11 cellular contexts compared by ENCODE assay signal in the genomic region with DNA sequence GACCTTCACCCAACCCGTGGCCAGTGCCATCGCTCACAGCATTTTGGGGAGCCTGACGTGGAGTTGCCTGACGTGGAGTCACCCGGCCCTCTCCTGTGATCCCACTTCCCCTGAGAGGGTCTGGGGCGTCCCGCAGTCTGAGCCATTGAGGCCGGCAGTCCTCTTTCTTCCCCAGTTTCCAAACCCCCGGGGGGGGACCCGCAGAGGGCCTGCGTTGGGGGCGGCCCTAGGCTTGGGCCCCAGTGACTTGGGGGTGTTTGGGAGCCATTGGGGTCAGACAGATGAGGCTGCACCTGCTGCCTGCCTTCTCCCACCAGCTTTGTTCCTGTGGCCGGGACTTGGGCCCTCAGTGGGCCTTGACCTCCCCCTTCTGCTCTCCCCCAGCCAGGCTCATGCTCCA. TPM values are rescaled to one million over a fixed set of nuclear protein-coding genes. Genes with fewer than 3 reads are reported as not detected.
DNase-seq lines count a peak whose midpoint lies in the region; ATAC-seq, FAIRE-seq and TF ChIP-seq lines count a peak whose summit lies in the region.
"Had no signal": no experiment of that assay in that cellular context is flagged by ENCODE, and none has a peak within 500 bp of the region (broad histone marks: within the 10 kb centered on the region; RNA-seq: fewer than 3 reads in every experiment).

No MANE protein-coding gene starts in this region.

- no CpG with 5 or more reads among the region's 13 CpGs for WGBS in H9 (ENCODE audit: extremely low coverage, insufficient read length, low lambda C conversion rate)

- POLR2A ChIA-PET in naive thymus-derived CD4-positive, alpha-beta T cell (lab: Charles Lee) = interaction anchor here (0.6 to 5.3 kb wide), 5 partner anchors 9 to 53 kb away, joined by 3 to 33 read pairs (median 5); partner anchors contain the start of genes WDR24 and WDR90

- CTCF ChIA-PET in naive thymus-derived CD4-positive, alpha-beta T cell (lab: Charles Lee) = no interaction called here

- H3K23ac ChIP-seq in H9 (ENCODE audit: insufficient read length, low read depth, low read length) = no peak overlapping the region

- no peak overlapping the region for H2BK12ac ChIP-seq in H9 (ENCODE audit: insufficient read length, low read depth, low read length)

- H2BK120ac ChIP-seq in H9 (ENCODE audit: low read depth, low read length, poor library complexity, severe bottlenecking) = no peak overlapping the region

- peaks cover 11 to 27% (median 27%) of the 10 kb centered on the region in 3 experiments; a peak in 6 of 7 replicates for H3K36me3 Mint-ChIP-seq in H9 (ENCODE audit: insufficient read depth in 1 of 3, low read depth in 3 of 3)
- H3K36me3 Mint-ChIP-seq in activated T-helper 17 cell treated with anti-CD3 and anti-CD28 coated beads, Interleukin-2, amount 50 U/mL, for 72 hours (ENCODE audit: low read depth) = peaks cover 35% of the 10 kb centered on the region
- peaks cover 0 to 10% (median 3%) of the 10 kb centered on the region in 5 donors for H3K36me3 Mint-ChIP-seq in naive thymus-derived CD4-positive, alpha-beta T cell

- H3K9me3 Mint-ChIP-seq in H9 = no peaks in the 10 kb centered on the region
- H3K9me3 Mint-ChIP-seq in activated T-helper 17 cell treated with anti-CD3 and anti-CD28 coated beads, Interleukin-2, amount 50 U/mL, for 72 hours = no peaks in the 10 kb centered on the region
- H3K9me3 Mint-ChIP-seq in naive thymus-derived CD4-positive, alpha-beta T cell = no peaks in the 10 kb centered on the region

- H3K23me2 ChIP-seq in H9 (ENCODE audit: insufficient read length, low read depth, low read length, poor library complexity, severe bottlenecking) = no peaks in the 10 kb centered on the region

- H3K4me3 Mint-ChIP-seq in H9 = peak overlapping the region; percentile 77 to 82
- H3K4me3 Mint-ChIP-seq in activated T-helper 17 cell treated with anti-CD3 and anti-CD28 coated beads, Interleukin-2, amount 50 U/mL, for 72 hours = peak overlapping the region; percentile 50
- peak overlapping the region in 9 of 10 donors; percentile 13 to 83 (median 58) for H3K4me3 Mint-ChIP-seq in naive thymus-derived CD4-positive, alpha-beta T cell

- ATAC-seq in activated T-helper 17 cell treated with anti-CD3 and anti-CD28 coated beads, Interleukin-2, amount 50 U/mL, for 72 hours (replicated peaks) = no peak
- ATAC-seq in naive thymus-derived CD4-positive, alpha-beta T cell = no peak
- ATAC-seq: left colon had no signal

- H3K4ac ChIP-seq in H9 (ENCODE audit: low read depth, low read length) = no peak overlapping the region

- no peak overlapping the region for H4K8ac ChIP-seq in H9 (replicated peaks; ENCODE audit: insufficient read length, low read depth, low read length)

- no peak overlapping the region for H3K18ac ChIP-seq in H9 (ENCODE audit: insufficient read length, low read depth, low read length)

- H3K4me1 Mint-ChIP-seq in H9 = peaks cover 3% of the 10 kb centered on the region in 2 experiments
- no peaks in the 10 kb centered on the region for H3K4me1 Mint-ChIP-seq in activated T-helper 17 cell treated with anti-CD3 and anti-CD28 coated beads, Interleukin-2, amount 50 U/mL, for 72 hours
- peaks cover 0 to 10% (median 6%) of the 10 kb centered on the region in 7 donors for H3K4me1 Mint-ChIP-seq in naive thymus-derived CD4-positive, alpha-beta T cell

- H3K56ac ChIP-seq in H9 (ENCODE audit: insufficient read length, low read depth, low read length) = no peak overlapping the region

- no peak overlapping the region for H2BK5ac ChIP-seq in H9 (ENCODE audit: insufficient read length, low read length)

- TF ChIP-seq CTCF in H9 (conservative IDR thresholded peaks at IDR 0.05) (no peak), D721Med (IDR thresholded peaks at IDR 0.05; ENCODE audit: insufficient read depth, missing control alignments) (no peak)

- H3K9ac ChIP-seq in BLaER1 treated with 17β-estradiol and CSF1 and Interleukin-3, amounts not matched to agents 10 nM and 100 nM = peak overlapping the region; percentile 91 to 99 (median 96); a peak in 20 of 22 replicates
- H3K9ac ChIP-seq in H9 (ENCODE audit: extremely low read depth, insufficient read length, low read length) = no peak overlapping the region
- H3K9ac ChIP-seq: parathyroid adenoma had no signal

- no peaks in the 10 kb centered on the region for H3K79me1 ChIP-seq in H9 (ENCODE audit: insufficient read depth, low read depth, low read length, poor library complexity, severe bottlenecking)

- H3K14ac ChIP-seq in H9 (ENCODE audit: insufficient read depth, low read length) = no peak overlapping the region

- peak overlapping the region; percentile 89 to 100 (median 100); a peak in 13 of 20 replicates for H3K4me3 ChIP-seq in BLaER1 treated with 17β-estradiol and CSF1 and Interleukin-3, amounts not matched to agents 10 nM and 100 nM
- no peak overlapping the region for H3K4me3 ChIP-seq in naive thymus-derived CD4-positive, alpha-beta T cell (ENCODE audit: low read length)

- peak overlapping the region; percentile 89 to 99 (median 96); a peak in 19 of 22 replicates for H3K4me2 ChIP-seq in BLaER1 treated with 17β-estradiol and CSF1 and Interleukin-3, amounts not matched to agents 10 nM and 100 nM
- H3K4me2 ChIP-seq in H9 (ENCODE audit: insufficient read depth, insufficient read length, low read length) = no peak overlapping the region

- H2BK15ac ChIP-seq in H9 (ENCODE audit: low read depth, low read length) = no peak overlapping the region

- no peak overlapping the region for H3K27ac ChIP-seq in BLaER1 treated with 17β-estradiol and CSF1 and Interleukin-3, amounts not matched to agents 10 nM and 100 nM
- H3K27ac ChIP-seq in H9 (ENCODE audit: insufficient read length, low read depth, low read length) = no peak overlapping the region
- peak overlapping the region; percentile 3 for H3K27ac ChIP-seq in naive thymus-derived CD4-positive, alpha-beta T cell (ENCODE audit: low read depth, low read length)
- H3K27ac ChIP-seq: parathyroid adenoma had no signal

- H4K5ac ChIP-seq in H9 (ENCODE audit: insufficient read length, low read depth, low read length) = no peak overlapping the region

- no peaks in the 10 kb centered on the region for H3K27me3 Mint-ChIP-seq in H9 (ENCODE audit: low read depth)
- no peaks in the 10 kb centered on the region for H3K27me3 Mint-ChIP-seq in activated T-helper 17 cell treated with anti-CD3 and anti-CD28 coated beads, Interleukin-2, amount 50 U/mL, for 72 hours
- H3K27me3 Mint-ChIP-seq in naive thymus-derived CD4-positive, alpha-beta T cell = peaks cover 0 to under 1% (median 0%) of the 10 kb centered on the region in 5 donors

- H3K9me3 ChIP-seq in BLaER1 treated with 17β-estradiol and CSF1 and Interleukin-3, amounts not matched to agents 10 nM and 100 nM (replicated peaks in 1 of 11) = no peaks in the 10 kb centered on the region
- no peaks in the 10 kb centered on the region for H3K9me3 ChIP-seq in H9 (ENCODE audit: control insufficient read depth, low read depth, low read length)
- H3K9me3 ChIP-seq in naive thymus-derived CD4-positive, alpha-beta T cell (ENCODE audit: control insufficient read depth in 2 of 3, low read length in 3 of 3) = no peaks in the 10 kb centered on the region

- H4K91ac ChIP-seq in H9 (ENCODE audit: insufficient read length, low read depth, low read length) = no peak overlapping the region

- H3T11ph ChIP-seq in H9 (ENCODE audit: low read length) = no peak overlapping the region

- H3K79me2 ChIP-seq in H9 (ENCODE audit: insufficient read depth, low read length) = no peaks in the 10 kb centered on the region; the same call in 1 of the 2 replicates

- DNase-seq in H9 (no peak), HK-2 (ENCODE audit: unreplicated experiment) (no peak), D721Med (ENCODE audit: insufficient read length, low spot score) (no peak), OCI-M2 (lab: John Stamatoyannopoulos, UW; ENCODE audit: unreplicated experiment) (no peak)
- no peak for DNase-seq in naive thymus-derived CD4-positive, alpha-beta T cell
- DNase-seq: DMS53, left colon, WERI-Rb-1 had no signal

- peaks cover 2 to 12% (median 6%) of the 10 kb centered on the region in 11 experiments; a peak in 20 of 22 replicates for H3K27me3 ChIP-seq in BLaER1 treated with 17β-estradiol and CSF1 and Interleukin-3, amounts not matched to agents 10 nM and 100 nM
- H3K27me3 ChIP-seq in H9 (ENCODE audit: insufficient read depth, low read length) = no peaks in the 10 kb centered on the region
- H3K27me3 ChIP-seq in naive thymus-derived CD4-positive, alpha-beta T cell (ENCODE audit: control insufficient read depth in 2 of 2, insufficient read depth in 2 of 2, low read length in 2 of 2) = no peaks in the 10 kb centered on the region

- H3K27ac Mint-ChIP-seq in H9 = no peak overlapping the region
- no peak overlapping the region for H3K27ac Mint-ChIP-seq in activated T-helper 17 cell treated with anti-CD3 and anti-CD28 coated beads, Interleukin-2, amount 50 U/mL, for 72 hours
- peak overlapping the region in 2 of 9 donors; percentile 8 to 43 for H3K27ac Mint-ChIP-seq in naive thymus-derived CD4-positive, alpha-beta T cell

- no peak overlapping the region for H2AFZ ChIP-seq in H9 (ENCODE audit: low read length)
- H2AFZ ChIP-seq: parathyroid adenoma had no signal

- no peak for FAIRE-seq in D721Med (lab: Jason Lieb, UNC)

- peaks cover 49 to 64% (median 52%) of the 10 kb centered on the region in 11 experiments for H3K36me3 ChIP-seq in BLaER1 treated with 17β-estradiol and CSF1 and Interleukin-3, amounts not matched to agents 10 nM and 100 nM
- peaks cover 0 to 56% (median 3%) of the 10 kb centered on the region in 3 experiments for H3K36me3 ChIP-seq in naive thymus-derived CD4-positive, alpha-beta T cell (ENCODE audit: control insufficient read depth in 2 of 3, insufficient read depth in 3 of 3, low read length in 3 of 3)

- H2AK5ac ChIP-seq in H9 (ENCODE audit: insufficient read length, low read length) = no peak overlapping the region

- H2BK20ac ChIP-seq in H9 (ENCODE audit: low read depth, low read length, poor library complexity, severe bottlenecking) = no peak overlapping the region

- intact Hi-C loops in naive thymus-derived CD4-positive, alpha-beta T cell (cut with micrococcal nuclease) = loop anchor here in 1 of 2 donors (2.0 kb wide), 1 partner anchor 15 kb away; the partner anchor contains the start of gene JMJD8

- H4K20me1 ChIP-seq in BLaER1 treated with 17β-estradiol and CSF1 and Interleukin-3, amounts not matched to agents 10 nM and 100 nM = peaks cover 26 to 64% (median 59%) of the 10 kb centered on the region in 11 experiments; a peak in 21 of 22 replicates
- H4K20me1 ChIP-seq in H9 (ENCODE audit: control insufficient read depth, insufficient read depth, insufficient read length) = no peaks in the 10 kb centered on the region

- peaks cover 22 to 37% (median 30%) of the 10 kb centered on the region in 10 experiments for H3K4me1 ChIP-seq in BLaER1 treated with 17β-estradiol and CSF1 and Interleukin-3, amounts not matched to agents 10 nM and 100 nM
- no peaks in the 10 kb centered on the region for H3K4me1 ChIP-seq in H9 (ENCODE audit: insufficient read depth, low read length)
- H3K4me1 ChIP-seq in naive thymus-derived CD4-positive, alpha-beta T cell (ENCODE audit: control insufficient read depth in 2 of 2, insufficient read depth in 2 of 2, low read length in 2 of 2) = peaks cover 9 to 12% of the 10 kb centered on the region in 2 donors

RNA-seq across cellular contexts. Expression of gene RHOT2, which starts 1.7 kb away (rescaled TPM):
- 206 and 210 TPM in 2 replicates for total RNA-seq in H9 (2021)
- total RNA-seq in activated T-helper 17 cell treated with anti-CD3 and anti-CD28 coated beads, Interleukin-2, amount 50 U/mL, for 72 hours = 100 to 1,000 TPM; 134 to 149 TPM
- 100 to 1,000 TPM; 145 to 232 (median 186) TPM for total RNA-seq in naive thymus-derived CD4-positive, alpha-beta T cell
- 10 to 100 TPM; 32.7 to 56.7 TPM for polyA plus RNA-seq in naive thymus-derived CD4-positive, alpha-beta T cell

RNA-seq across cellular contexts. Expression of gene RHBDL1, which starts 5.8 kb away (rescaled TPM):
- 7.6 and 8.8 TPM in 2 replicates for total RNA-seq in H9 (2021)
- 1 to 10 TPM; 2.9 to 5.4 TPM for total RNA-seq in activated T-helper 17 cell treated with anti-CD3 and anti-CD28 coated beads, Interleukin-2, amount 50 U/mL, for 72 hours
- total RNA-seq in naive thymus-derived CD4-positive, alpha-beta T cell = 1 to 10 TPM in 4 of 5 experiments, under 1 TPM in 1; 0.65 to 3.1 (median 1.6) TPM
- polyA plus RNA-seq in naive thymus-derived CD4-positive, alpha-beta T cell = not detected

RNA-seq across cellular contexts. Expression of gene STUB1, which starts 10.5 kb away (rescaled TPM):
- 95.6 and 102 TPM in 2 replicates for total RNA-seq in H9 (2021)
- total RNA-seq in activated T-helper 17 cell treated with anti-CD3 and anti-CD28 coated beads, Interleukin-2, amount 50 U/mL, for 72 hours = 10 to 100 TPM; 47.5 to 98.2 TPM
- 100 to 1,000 TPM in 1 of 5 experiments, 10 to 100 TPM in 4; 68.6 to 105 (median 77.4) TPM for total RNA-seq in naive thymus-derived CD4-positive, alpha-beta T cell
- polyA plus RNA-seq in naive thymus-derived CD4-positive, alpha-beta T cell = 100 to 1,000 TPM; 132 to 159 TPM

RNA-seq across cellular contexts. Expression of gene JMJD8, which starts 14.5 kb away (rescaled TPM):
- total RNA-seq in H9 (2021) = 50.1 and 52.7 TPM in 2 replicates
- 10 to 100 TPM; 16.8 to 26.8 TPM for total RNA-seq in activated T-helper 17 cell treated with anti-CD3 and anti-CD28 coated beads, Interleukin-2, amount 50 U/mL, for 72 hours
- 10 to 100 TPM; 26.8 to 48.1 (median 37.2) TPM for total RNA-seq in naive thymus-derived CD4-positive, alpha-beta T cell
- 10 to 100 TPM; 43.2 to 62.1 TPM for polyA plus RNA-seq in naive thymus-derived CD4-positive, alpha-beta T cell

RNA-seq across cellular contexts. Expression of gene WDR90, which starts 20.5 kb away (rescaled TPM):
- total RNA-seq in H9 (2021) = 61.8 and 68.2 TPM in 2 replicates
- 10 to 100 TPM; 50.7 to 93.9 TPM for total RNA-seq in activated T-helper 17 cell treated with anti-CD3 and anti-CD28 coated beads, Interleukin-2, amount 50 U/mL, for 72 hours
- total RNA-seq in naive thymus-derived CD4-positive, alpha-beta T cell = 10 to 100 TPM; 11.7 to 70.6 (median 13.9) TPM
- under 1 TPM; 0.56 to 0.63 TPM for polyA plus RNA-seq in naive thymus-derived CD4-positive, alpha-beta T cell
